ENCODE assay signal across 2 cellular contexts in genomic region chr6:1598433-1598832, GRCh38.
TF ChIP-seq lines count a peak whose summit lies in the region.

No MANE protein-coding gene starts in this region.

TF ChIP-seq in HEK293, 187 proteins besides CTCF, POLR2A, EP300 and RAD21:
- TF ChIP-seq ZFP3 (tag by site-specific recombination; IDR thresholded peaks at IDR 0.05; ENCODE audit: low read depth) (no peak), ZNF561 (tag by site-specific recombination; IDR thresholded peaks at IDR 0.05; ENCODE audit: borderline replicate concordance) (no peak), ZNF248 (tag by site-specific recombination; IDR thresholded peaks at IDR 0.05) (no peak), ZNF707 (tag by site-specific recombination; IDR thresholded peaks at IDR 0.05) (no peak), OSR2 (tag by site-specific recombination; IDR thresholded peaks at IDR 0.05) (no peak), ZNF777 (tag by site-specific recombination; IDR thresholded peaks at IDR 0.05; ENCODE audit: borderline replicate concordance) (no peak), ZNF174 (tag by site-specific recombination; IDR thresholded peaks at IDR 0.05) (no peak), ZNF580 (tag by site-specific recombination; IDR thresholded peaks at IDR 0.05) (no peak), YY1 (tag by site-specific recombination; IDR thresholded peaks at IDR 0.05) (no peak)
- TF ChIP-seq, protein P1, sequence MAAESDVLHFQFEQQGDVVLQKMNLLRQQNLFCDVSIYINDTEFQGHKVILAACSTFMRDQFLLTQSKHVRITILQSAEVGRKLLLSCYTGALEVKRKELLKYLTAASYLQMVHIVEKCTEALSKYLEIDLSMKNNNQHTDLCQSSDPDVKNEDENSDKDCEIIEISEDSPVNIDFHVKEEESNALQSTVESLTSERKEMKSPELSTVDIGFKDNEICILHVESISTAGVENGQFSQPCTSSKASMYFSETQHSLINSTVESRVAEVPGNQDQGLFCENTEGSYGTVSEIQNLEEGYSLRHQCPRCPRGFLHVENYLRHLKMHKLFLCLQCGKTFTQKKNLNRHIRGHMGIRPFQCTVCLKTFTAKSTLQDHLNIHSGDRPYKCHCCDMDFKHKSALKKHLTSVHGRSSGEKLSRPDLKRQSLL (tag by site-specific recombination; IDR thresholded peaks at IDR 0.05) = no peak
- TF ChIP-seq, protein P2, sequence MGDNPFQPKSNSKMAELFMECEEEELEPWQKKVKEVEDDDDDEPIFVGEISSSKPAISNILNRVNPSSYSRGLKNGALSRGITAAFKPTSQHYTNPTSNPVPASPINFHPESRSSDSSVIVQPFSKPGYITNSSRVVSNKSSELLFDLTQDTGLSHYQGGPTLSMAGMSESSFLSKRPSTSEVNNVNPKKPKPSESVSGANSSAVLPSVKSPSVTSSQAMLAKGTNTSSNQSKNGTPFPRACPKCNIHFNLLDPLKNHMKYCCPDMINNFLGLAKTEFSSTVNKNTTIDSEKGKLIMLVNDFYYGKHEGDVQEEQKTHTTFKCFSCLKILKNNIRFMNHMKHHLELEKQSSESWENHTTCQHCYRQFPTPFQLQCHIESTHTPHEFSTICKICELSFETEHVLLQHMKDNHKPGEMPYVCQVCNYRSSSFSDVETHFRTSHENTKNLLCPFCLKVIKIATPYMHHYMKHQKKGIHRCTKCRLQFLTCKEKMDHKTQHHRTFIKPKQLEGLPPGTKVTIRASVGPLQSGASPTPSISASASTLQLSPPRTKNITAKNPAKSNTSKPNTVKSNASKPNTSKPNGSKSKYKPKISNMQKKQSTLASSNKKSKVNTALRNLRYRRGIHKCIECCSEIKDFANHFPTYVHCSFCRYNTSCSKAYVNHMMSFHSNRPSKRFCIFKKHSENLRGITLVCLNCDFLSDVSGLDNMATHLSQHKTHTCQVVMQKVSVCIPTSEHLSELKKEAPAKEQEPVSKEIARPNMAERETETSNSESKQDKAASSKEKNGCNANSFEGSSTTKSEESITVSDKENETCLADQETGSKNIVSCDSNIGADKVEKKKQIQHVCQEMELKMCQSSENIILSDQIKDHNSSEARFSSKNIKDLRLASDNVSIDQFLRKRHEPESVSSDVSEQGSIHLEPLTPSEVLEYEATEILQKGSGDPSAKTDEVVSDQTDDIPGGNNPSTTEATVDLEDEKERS (tag by site-specific recombination; IDR thresholded peaks at IDR 0.05) = no peak

TF ChIP-seq in K562, 482 proteins besides CTCF, POLR2A, EP300 and RAD21:
- TF ChIP-seq RBM39 (optimal IDR thresholded peaks at IDR 0.05; ENCODE audit: low read depth, low read length) (no peak), CBX2 (IDR thresholded peaks at IDR 0.05; ENCODE audit: insufficient read depth, low read length, poor library complexity, severe bottlenecking) (peak; percentile 23)
